9 cellular contexts compared by ENCODE assay signal in genomic region chr17:39863244-39863917, GRCh38. TPM values are rescaled to one million over a fixed set of nuclear protein-coding genes. Genes with fewer than 3 reads are reported as not detected.
DNase-seq lines count a peak whose midpoint lies in the region; ATAC-seq and TF ChIP-seq lines count a peak whose summit lies in the region.
"Had no signal": no experiment of that assay in that cellular context is flagged by ENCODE, and none has a peak within 500 bp of the region (broad histone marks: within the 10 kb centered on the region; RNA-seq: fewer than 3 reads in every experiment).

No MANE protein-coding gene starts in this region.

- H3K27me3 ChIP-seq in breast epithelium (peaks cover 0 to 38% of the 10 kb centered on the region in 2 donors), mammary epithelial cell (ENCODE audit: insufficient read depth, low read length) (peaks cover 45% of the 10 kb centered on the region), iPS-18a (ENCODE audit: control insufficient read depth, insufficient read depth, low read length) (peaks cover 64% of the 10 kb centered on the region)

- H3K9ac ChIP-seq in mammary epithelial cell (ENCODE audit: insufficient read depth, low read length) = no peak overlapping the region
- H3K9ac ChIP-seq in iPS-18a (ENCODE audit: low read length) = peak overlapping the region; percentile 28

- H3K9me3 Mint-ChIP-seq in T-cell (no peaks in the 10 kb centered on the region), type B pancreatic cell (peaks cover 5% of the 10 kb centered on the region)

- no peaks in the 10 kb centered on the region for H3K27me3 Mint-ChIP-seq in T-cell
- peaks cover 70% of the 10 kb centered on the region for H3K27me3 Mint-ChIP-seq in type B pancreatic cell

- BruUV-seq in mammary epithelial cell (replicated peaks; lab: Mats Ljungman, UMichigan) = no TSS peak

- H3K4me1 Mint-ChIP-seq in T-cell = peaks cover 66 to 75% (median 75%) of the 10 kb centered on the region in 3 donors
- peaks cover 5% of the 10 kb centered on the region for H3K4me1 Mint-ChIP-seq in type B pancreatic cell (ENCODE audit: unreplicated experiment)

- TF ChIP-seq POLR2A in breast epithelium (IDR thresholded peaks at IDR 0.05) = no peak

- POLR2A ChIA-PET in T-cell (lab: Charles Lee) = no interaction called here

- WGBS in mammary epithelial cell (ENCODE audit: low coverage, missing lambda C conversion rate) = 84% methylated on average over 7 of the region's 7 CpGs

- dilution Hi-C loops in mammary epithelial cell (cut with HindIII; ENCODE audit: low sequenced_read_pairs) = loop anchor here (5.0 kb wide), 1 partner anchor 64 kb away; the partner anchor contains the start of genes LRRC3C and ORMDL3

- H3K4me1 ChIP-seq in breast epithelium = no peaks in the 10 kb centered on the region
- H3K4me1 ChIP-seq in mammary epithelial cell (ENCODE audit: insufficient read depth, low read length) = peaks cover 6% of the 10 kb centered on the region
- H3K4me1 ChIP-seq in iPS-18a (ENCODE audit: control insufficient read depth, low read depth, low read length) = no peaks in the 10 kb centered on the region
- H3K4me1 ChIP-seq: BE2C had no signal

- H3K4me2 ChIP-seq in mammary epithelial cell (ENCODE audit: insufficient read depth, low read depth, low read length) = no peak overlapping the region

- H3K9me3 ChIP-seq in breast epithelium (no peaks in the 10 kb centered on the region), mammary epithelial cell (replicated peaks; ENCODE audit: insufficient read depth, low read length) (no peaks in the 10 kb centered on the region), iPS-18a (ENCODE audit: control insufficient read depth, low read depth, low read length) (no peaks in the 10 kb centered on the region)

- no peak for TF ChIP-seq CTCF in breast epithelium (IDR thresholded peaks at IDR 0.05)
- TF ChIP-seq CTCF in mammary epithelial cell (conservative IDR thresholded peaks at IDR 0.05 in 1 of 2, IDR thresholded peaks at IDR 0.05 in 1 of 2; ENCODE audit: extremely low read depth in 1 of 2, insufficient read depth in 1 of 2, low read depth in 1 of 2, low read length in 2 of 2) = no peak
- no peak for TF ChIP-seq CTCF in type B pancreatic cell (conservative IDR thresholded peaks at IDR 0.05)

- H3K4me3 ChIP-seq in breast epithelium (peak overlapping the region in 2 of 3 donors; percentile 28 to 41), mammary epithelial cell (replicated peaks in 1 of 3; ENCODE audit: insufficient read depth in 1 of 3, low read depth in 2 of 3, low read length in 3 of 3) (no peak overlapping the region), iPS-18a (ENCODE audit: low read length) (peak overlapping the region; percentile 22)

- intact Hi-C loops in breast epithelium (cut with DNase I; ENCODE audit: low total_unique reads) = no loop called here
- intact Hi-C loops in mammary epithelial cell (cut with micrococcal nuclease) = no loop called here

- peak overlapping the region; percentile 89 to 97 (median 97) for H3K4me3 Mint-ChIP-seq in T-cell
- peak overlapping the region; percentile 71 for H3K4me3 Mint-ChIP-seq in type B pancreatic cell

- H3K36me3 ChIP-seq in breast epithelium (no peaks in the 10 kb centered on the region), mammary epithelial cell (ENCODE audit: insufficient read depth, low read length) (no peaks in the 10 kb centered on the region), iPS-18a (ENCODE audit: control insufficient read depth, low read depth, low read length) (no peaks in the 10 kb centered on the region)
- H3K36me3 ChIP-seq: BE2C had no signal

- no peaks in the 10 kb centered on the region for H4K20me1 ChIP-seq in mammary epithelial cell (ENCODE audit: insufficient read depth, low read length)

- in situ Hi-C loops in mammary epithelial cell (cut with MboI; ENCODE audit: low sequenced_read_pairs in 2 of 2) = loop anchor here in 1 of 2 donors (10.0 kb wide), 1 partner anchor 239 kb away; the partner anchor contains the start of gene PPP1R1B

- no peaks in the 10 kb centered on the region for H3K79me2 ChIP-seq in mammary epithelial cell (ENCODE audit: insufficient read depth, low read length)

- H3K36me3 Mint-ChIP-seq in T-cell = peaks cover 4% of the 10 kb centered on the region
- H3K36me3 Mint-ChIP-seq in type B pancreatic cell = no peaks in the 10 kb centered on the region

- ATAC-seq in T-cell (replicated peaks in 1 of 4) (peak in 3 of 4 experiments; percentile 22 to 33 (median 32)), HG02938 (IDR thresholded peaks at IDR 0.05; ENCODE audit: unreplicated experiment) (no peak), HG03025 (IDR thresholded peaks at IDR 0.05; ENCODE audit: low FRiP score, unreplicated experiment) (no peak)

- CTCF ChIA-PET in mammary epithelial cell (lab: Charles Lee; ENCODE audit: low non-redundant PET) = no interaction called here
- CTCF ChIA-PET in T-cell (lab: Charles Lee) = interaction anchor here in 1 of 2 donors (0.7 to 3.3 kb wide), 2 partner anchors 87 to 242 kb away, joined by 3 to 16 read pairs; no protein-coding TSS in a partner anchor

- DNase-seq in breast epithelium (ENCODE audit: low spot score in 2 of 2) = no peak
- DNase-seq in mammary epithelial cell = no peak
- no peak for DNase-seq in T-cell
- no peak for DNase-seq in type B pancreatic cell (ENCODE audit: extremely low spot score, unreplicated experiment)
- no peak for DNase-seq in NOMO-1 treated with dmso at 0.1 percent for 144 hours (lab: John Stamatoyannopoulos, UW; ENCODE audit: unreplicated experiment)

- H2AFZ ChIP-seq in mammary epithelial cell (ENCODE audit: low read depth, low read length) = no peak overlapping the region

- H3K27ac ChIP-seq in breast epithelium (no peak overlapping the region), mammary epithelial cell (ENCODE audit: insufficient read depth, low read depth, low read length) (no peak overlapping the region), iPS-18a (ENCODE audit: low read length) (no peak overlapping the region)

- H3K27ac Mint-ChIP-seq in T-cell (peak overlapping the region; percentile 92 to 96), type B pancreatic cell (no peak overlapping the region)

RNA-seq across cellular contexts. Expression of gene IKZF3, which starts 0.7 kb away (rescaled TPM):
- total RNA-seq in breast epithelium (1 to 10 TPM; 1.8 to 4.8 (median 2.3) TPM), mammary epithelial cell (under 1 TPM in 1 of 2 donors, not detected in 1; 0.02 TPM), T-cell (100 to 1,000 TPM in 3 of 5 donors, 10 to 100 TPM in 2; 78.1 to 112 (median 108) TPM), type B pancreatic cell (ENCODE audit: low replicate concordance) (0.19 and 0.29 TPM in 2 replicates)
- polyA plus RNA-seq in mammary epithelial cell = not detected
- polyA minus RNA-seq in mammary epithelial cell = not detected

RNA-seq across cellular contexts. Expression of gene ZPBP2, which starts 4.6 kb away (rescaled TPM):
- total RNA-seq in breast epithelium (not detected), mammary epithelial cell (not detected), T-cell (under 1 TPM in 1 of 5 donors, not detected in 4; 0.19 TPM), type B pancreatic cell (ENCODE audit: low replicate concordance) (not detected in 2 replicates)
- polyA plus RNA-seq in mammary epithelial cell = not detected
- polyA minus RNA-seq in mammary epithelial cell = not detected

RNA-seq across cellular contexts. Expression of gene GSDMB, which starts 55.1 kb away (rescaled TPM):
- 10 to 100 TPM in 2 of 3 donors, 1 to 10 TPM in 1; 9.1 to 19.0 (median 15.8) TPM for total RNA-seq in breast epithelium
- total RNA-seq in mammary epithelial cell = 1 to 10 TPM; 6.0 to 8.0 TPM
- polyA plus RNA-seq in mammary epithelial cell = 1.7 TPM
- polyA minus RNA-seq in mammary epithelial cell = not detected
- total RNA-seq in T-cell = 10 to 100 TPM; 29.3 to 68.0 (median 51.4) TPM
- total RNA-seq in type B pancreatic cell (ENCODE audit: low replicate concordance) = 15.8 and 16.4 TPM in 2 replicates

Comparison
In these comparisons a context has a peak if more than half of its experiments do, and no peak if none do; other contexts are left out.
1. H3K4me3 ChIP-seq: peak in breast epithelium (2 of 3) and iPS-18a (single experiment); none in mammary epithelial cell (0 of 3).
2. ATAC-seq: peak in T-cell (3 of 4); none in HG02938 (single experiment) and HG03025 (single experiment).
3. RNA of gene IKZF3, which starts 0.7 kb away (total RNA-seq): 78.1 to 112 TPM in T-cell; 1.8 to 4.8 TPM in breast epithelium, 0.19 to 0.29 TPM in type B pancreatic cell and 0.02 TPM in mammary epithelial cell; every median in the first group is over 10 times any median in the second.